In genomic region chr20:57374343-57374930, GRCh38 we compare ENCODE assay signal across 1 cellular context.
TF ChIP-seq lines count a peak whose summit lies in the region.

No MANE protein-coding gene starts in this region.

TF ChIP-seq in GM23338, 12 proteins besides CTCF, POLR2A, EP300 and RAD21 (continued from another document):
- TF ChIP-seq ZNF462 (CRISPR knock-in tag; IDR thresholded peaks at IDR 0.05) = no peak
- TF ChIP-seq EZH2phosphoT487 (IDR thresholded peaks at IDR 0.05; ENCODE audit: unreplicated experiment) = no peak
